ENCODE assay signal across 8 cellular contexts in the genomic region with DNA sequence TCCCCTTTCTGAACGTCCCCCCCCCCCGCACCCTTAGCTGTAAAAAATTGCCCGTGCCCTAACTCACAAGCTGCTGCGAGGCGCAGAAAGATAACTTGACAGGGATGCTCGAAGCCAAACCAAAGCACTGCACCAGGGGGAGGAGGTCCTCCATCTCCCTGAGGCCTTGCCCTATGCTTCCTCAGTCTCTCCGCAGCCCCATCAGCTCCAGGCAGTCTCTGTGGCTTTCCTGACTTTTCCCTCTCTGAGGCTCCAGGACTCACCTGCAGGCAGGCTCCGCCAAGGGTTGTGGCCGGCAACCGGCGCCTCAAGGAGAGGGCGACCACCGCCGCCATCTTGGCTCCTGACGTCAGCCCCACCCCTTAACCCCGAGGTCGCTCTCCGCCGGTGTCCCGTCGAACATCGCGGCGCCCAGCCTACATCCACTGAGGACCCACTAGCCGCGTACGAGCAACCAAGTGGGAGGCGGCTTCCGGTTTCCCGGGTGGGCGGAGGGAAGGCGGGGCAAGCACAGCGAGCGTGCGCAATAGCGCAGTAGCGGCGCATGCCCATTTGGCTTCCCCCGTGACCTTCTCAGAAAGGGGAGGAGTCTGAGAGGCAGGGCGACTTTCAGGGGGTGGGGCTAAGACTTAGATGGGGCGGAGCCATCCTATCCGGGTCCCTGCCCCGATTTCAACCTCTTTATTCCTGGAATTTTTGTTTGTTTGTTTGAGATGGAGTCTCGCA. TPM values are rescaled to one million over a fixed set of nuclear protein-coding genes. Genes with fewer than 3 reads are reported as not detected.
DNase-seq lines count a peak whose midpoint lies in the region; ATAC-seq and TF ChIP-seq lines count a peak whose summit lies in the region.

Gene SDHB (minus strand): TSS at position 348 of the 726 bp plus-strand sequence. CDS start 13 bp downstream, at position 335.

- peak within 1 kb of the TSS; percentile 100 for H3K4me3 Mint-ChIP-seq in osteocyte (ENCODE audit: unreplicated experiment)

- peaks cover 5% of the 10 kb centered on the region for H3K36me3 Mint-ChIP-seq in osteocyte (ENCODE audit: unreplicated experiment)

- peaks cover 7% of the 10 kb centered on the region for H3K27me3 Mint-ChIP-seq in osteocyte (ENCODE audit: unreplicated experiment)

- H3K27ac Mint-ChIP-seq in osteocyte (ENCODE audit: unreplicated experiment): peak within 1 kb of the TSS; percentile 98

- no peaks in the 10 kb centered on the region for H3K9me3 ChIP-seq in thymus (ENCODE audit: control insufficient read depth)

- intact Hi-C loops in head of caudate nucleus (cut with DNase I): loop anchor here (5.0 to 10.0 kb wide), 2 partner anchors 42 to 361 kb away; partner anchors contain the start of gene ATP13A2

- DNase-seq in GM12864 (ENCODE audit: low read depth) (peak; percentile 91), NCI-H1417 (lab: John Stamatoyannopoulos, UW) (peak; percentile 96 to 99 (median 98)), SW 1271 (lab: John Stamatoyannopoulos, UW) (peak; percentile 84 to 89), head of caudate nucleus (peak; percentile 97 to 100 (median 99)), osteocyte (ENCODE audit: extremely low spot score, unreplicated experiment) (peak; percentile 100)
- peak; percentile 97 for DNase-seq in activated naive CD8-positive, alpha-beta T cell treated with anti-CD3 and anti-CD28 coated beads, Interleukin-2, amount 50 U/mL, for 16 hours (ENCODE audit: low read depth, low spot score)

- H3K4me3 ChIP-seq in GM12864 (ENCODE audit: low read depth, low read length): peak within 1 kb of the TSS; percentile 93
- H3K4me3 ChIP-seq in thymus (ENCODE audit: low read length): peak within 1 kb of the TSS; percentile 67

- no peaks in the 10 kb centered on the region for H3K9me3 Mint-ChIP-seq in osteocyte (ENCODE audit: unreplicated experiment)

- peaks cover 6% of the 10 kb centered on the region for H3K4me1 ChIP-seq in thymus (ENCODE audit: control insufficient read depth, insufficient read depth, low read length)

- under 1% methylated on average over 44 of the region's 44 CpGs for WGBS in thymus

- peaks cover 8% of the 10 kb centered on the region for H3K36me3 ChIP-seq in thymus (ENCODE audit: control insufficient read depth, insufficient read depth)

- peak within 1 kb of the TSS; percentile 82 for H3K27ac ChIP-seq in thymus (ENCODE audit: low read depth)

- H3K4me1 Mint-ChIP-seq in osteocyte (ENCODE audit: unreplicated experiment): peaks cover 23% of the 10 kb centered on the region

- no peaks in the 10 kb centered on the region for H3K27me3 ChIP-seq in thymus (ENCODE audit: control insufficient read depth, insufficient read depth)

- TF ChIP-seq CTCF in GM12864 (IDR thresholded peaks at IDR 0.05; ENCODE audit: low read depth, low read length, missing control alignments): no peak
- no peak for TF ChIP-seq CTCF in osteocyte (IDR thresholded peaks at IDR 0.05)

- ATAC-seq in HG02759 (IDR thresholded peaks at IDR 0.05; ENCODE audit: unreplicated experiment): peak; percentile 99

RNA-seq across cellular contexts. Expression of gene SDHB, which starts in this region (rescaled TPM):
- total RNA-seq in osteocyte: 56.5 and 69.0 TPM in 2 replicates
- polyA plus RNA-seq in thymus: 70.0 TPM

Comparison
In these comparisons a context has a peak if more than half of its experiments do, and no peak if none do; other contexts are left out.
1. Peak in every context shown above with its lines: DNase-seq, ATAC-seq, H3K4me3 ChIP-seq and H3K27ac ChIP-seq.